ENCODE assay signal across 22 cellular contexts in the genomic region with DNA sequence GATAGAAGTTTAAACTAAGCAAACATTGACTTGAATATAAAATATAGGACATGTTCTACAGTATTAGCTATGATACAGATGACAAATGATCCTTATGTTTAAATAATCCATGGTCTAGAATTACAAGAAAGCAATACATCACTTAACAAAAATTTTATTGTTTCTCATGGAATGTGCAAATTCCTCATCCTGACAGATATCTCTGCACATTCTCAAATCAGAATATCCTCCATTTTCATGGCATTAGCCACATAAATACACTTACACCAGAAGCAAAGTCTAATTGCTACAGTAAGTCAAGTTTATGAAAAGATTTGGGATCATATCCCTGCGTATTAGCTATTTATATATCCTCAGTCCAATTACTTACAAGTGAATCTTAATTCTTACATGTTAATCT. TPM values are rescaled to one million over a fixed set of nuclear protein-coding genes. Genes with fewer than 3 reads are reported as not detected.
A peak's percentile ranks its signal among the peaks of the same experiment; 100 is the strongest.
DNase-seq lines count a peak whose midpoint lies in the region; ATAC-seq, FAIRE-seq and TF ChIP-seq lines count a peak whose summit lies in the region.
"Had no signal": no experiment of that assay in that cellular context is flagged by ENCODE, and none has a peak within 500 bp of the region (broad histone marks: within the 10 kb centered on the region; RNA-seq: fewer than 3 reads in every experiment).

No MANE protein-coding gene starts in this region.

- peak; percentile 13 for FAIRE-seq in G401.6 (lab: Jason Lieb, UNC)
- FAIRE-seq: A549, D721Med, GM12878, GM12892, GM18507 had no signal

- no peak overlapping the region for H3K9ac ChIP-seq in endodermal cell (ENCODE audit: extremely low read depth, low read length, poor library complexity, severe bottlenecking)
- H3K9ac ChIP-seq: BLaER1 treated with 17β-estradiol and CSF1 and Interleukin-3, amounts not matched to agents 10 nM and 100 nM had no signal

- no peak overlapping the region for H3K4me3 Mint-ChIP-seq in mesothelial cell of epicardium
- H3K4me3 Mint-ChIP-seq in endodermal cell: no peak overlapping the region
- H3K4me3 Mint-ChIP-seq: B cell; CD4-positive, alpha-beta T cell; CD8-positive, alpha-beta T cell had no signal

- DNase-seq in mesothelial cell of epicardium (ENCODE audit: low spot score in 2 of 2, unreplicated experiment in 2 of 2): no peak
- DNase-seq in endodermal cell: no peak
- no peak for DNase-seq in medulla oblongata (ENCODE audit: extremely low spot score)
- DNase-seq: AML-193; Caco-2; Calu3; CD4-positive, alpha-beta T cell; CD8-positive, alpha-beta T cell; DMS79 treated with DMSO at 0.1 percent for 48 hours; GDM1 had no signal

- H3K4me1 ChIP-seq in endodermal cell (ENCODE audit: control insufficient read depth, insufficient read depth, low read length): no peaks in the 10 kb centered on the region
- H3K4me1 ChIP-seq: A549, Caco-2 had no signal

- no peaks in the 10 kb centered on the region for H3K36me3 ChIP-seq in endodermal cell (ENCODE audit: control insufficient read depth, insufficient read depth, low read length)
- H3K36me3 ChIP-seq: BLaER1 treated with 17β-estradiol and CSF1 and Interleukin-3, amounts not matched to agents 10 nM and 100 nM had no signal

- no peak for TF ChIP-seq CTCF in mesothelial cell of epicardium (IDR thresholded peaks at IDR 0.05; ENCODE audit: unreplicated experiment)
- no peak for TF ChIP-seq CTCF in endodermal cell (conservative IDR thresholded peaks at IDR 0.05)

- H3K27ac Mint-ChIP-seq in mesothelial cell of epicardium (peak overlapping the region; percentile 71), endodermal cell (no peak overlapping the region)
- H3K27ac Mint-ChIP-seq: B cell; CD4-positive, alpha-beta T cell; CD8-positive, alpha-beta T cell had no signal

- peaks cover 24% of the 10 kb centered on the region for H3K4me1 Mint-ChIP-seq in mesothelial cell of epicardium
- peaks cover 5% of the 10 kb centered on the region for H3K4me1 Mint-ChIP-seq in endodermal cell
- H3K4me1 Mint-ChIP-seq: B cell had no signal

- no peak overlapping the region for H3K27ac ChIP-seq in endodermal cell (ENCODE audit: low read depth, low read length)
- H3K27ac ChIP-seq: 22Rv1; A549; BLaER1 treated with 17β-estradiol and CSF1 and Interleukin-3, amounts not matched to agents 10 nM and 100 nM; C4-2B had no signal

- H3K27me3 ChIP-seq in endodermal cell (ENCODE audit: control insufficient read depth, insufficient read depth, low read length, poor library complexity, severe bottlenecking): no peaks in the 10 kb centered on the region
- H3K27me3 ChIP-seq: BLaER1 treated with 17β-estradiol and CSF1 and Interleukin-3, amounts not matched to agents 10 nM and 100 nM had no signal

- H3K9me3 Mint-ChIP-seq in mesothelial cell of epicardium (no peaks in the 10 kb centered on the region), endodermal cell (no peaks in the 10 kb centered on the region)
- H3K9me3 Mint-ChIP-seq: CD4-positive, alpha-beta T cell had no signal

- H3K36me3 Mint-ChIP-seq in mesothelial cell of epicardium (no peaks in the 10 kb centered on the region), endodermal cell (ENCODE audit: low read depth) (no peaks in the 10 kb centered on the region)
- H3K36me3 Mint-ChIP-seq: CD8-positive, alpha-beta T cell had no signal

- 100% methylated on average over 1 of the region's 1 CpG; no CpG with 5 or more reads in 1 of the 2 experiments for WGBS in endodermal cell (ENCODE audit: insufficient coverage in 1 of 2, insufficient read length in 1 of 2), 2 experiments

- H3K4me3 ChIP-seq in endodermal cell (ENCODE audit: low read length): no peak overlapping the region
- H3K4me3 ChIP-seq: A549; BLaER1 treated with 17β-estradiol and CSF1 and Interleukin-3, amounts not matched to agents 10 nM and 100 nM; GM12878 had no signal

- ATAC-seq in SK-N-SH treated with all-trans-retinoic acid at 6 μM for 48 hours (peak; percentile 74), esophagus mucosa (no peak)
- ATAC-seq: A549; CD8-positive, alpha-beta T cell; GM12878 had no signal

- no peaks in the 10 kb centered on the region for H3K9me3 ChIP-seq in endodermal cell (ENCODE audit: control insufficient read depth, low read length)
- H3K9me3 ChIP-seq: A549; BLaER1 treated with 17β-estradiol and CSF1 and Interleukin-3, amounts not matched to agents 10 nM and 100 nM; Caco-2 had no signal

- H3K27me3 Mint-ChIP-seq in mesothelial cell of epicardium (ENCODE audit: low read depth) (no peaks in the 10 kb centered on the region), endodermal cell (ENCODE audit: insufficient read depth) (no peaks in the 10 kb centered on the region)
- H3K27me3 Mint-ChIP-seq: B cell; CD4-positive, alpha-beta T cell had no signal

TF ChIP-seq in SK-N-SH treated with all-trans-retinoic acid at 6 μM for 48 hours, 23 proteins besides CTCF, POLR2A, EP300 and RAD21:
- TF ChIP-seq PPARA (CRISPR knock-in tag; IDR thresholded peaks at IDR 0.05; ENCODE audit: borderline replicate concordance) (no peak), ISL1 (CRISPR knock-in tag; IDR thresholded peaks at IDR 0.05) (peak; percentile 93), ZFP3 (CRISPR knock-in tag; IDR thresholded peaks at IDR 0.05) (no peak), SNAI2 (CRISPR knock-in tag; IDR thresholded peaks at IDR 0.05) (no peak), TCF4 (CRISPR knock-in tag; IDR thresholded peaks at IDR 0.05; ENCODE audit: borderline replicate concordance) (no peak), TOX (CRISPR knock-in tag; IDR thresholded peaks at IDR 0.05; ENCODE audit: borderline replicate concordance) (peak; percentile 41; the same call in 1 of the 2 replicates), BACH2 (CRISPR knock-in tag; IDR thresholded peaks at IDR 0.05; ENCODE audit: borderline replicate concordance) (no peak), ZNF8 (CRISPR knock-in tag; IDR thresholded peaks at IDR 0.05) (no peak), ZNF70 (CRISPR knock-in tag; IDR thresholded peaks at IDR 0.05) (0 out of 2 replicates have a peak, but pooled peaks have one; percentile 10)
- TF ChIP-seq, protein P1, sequence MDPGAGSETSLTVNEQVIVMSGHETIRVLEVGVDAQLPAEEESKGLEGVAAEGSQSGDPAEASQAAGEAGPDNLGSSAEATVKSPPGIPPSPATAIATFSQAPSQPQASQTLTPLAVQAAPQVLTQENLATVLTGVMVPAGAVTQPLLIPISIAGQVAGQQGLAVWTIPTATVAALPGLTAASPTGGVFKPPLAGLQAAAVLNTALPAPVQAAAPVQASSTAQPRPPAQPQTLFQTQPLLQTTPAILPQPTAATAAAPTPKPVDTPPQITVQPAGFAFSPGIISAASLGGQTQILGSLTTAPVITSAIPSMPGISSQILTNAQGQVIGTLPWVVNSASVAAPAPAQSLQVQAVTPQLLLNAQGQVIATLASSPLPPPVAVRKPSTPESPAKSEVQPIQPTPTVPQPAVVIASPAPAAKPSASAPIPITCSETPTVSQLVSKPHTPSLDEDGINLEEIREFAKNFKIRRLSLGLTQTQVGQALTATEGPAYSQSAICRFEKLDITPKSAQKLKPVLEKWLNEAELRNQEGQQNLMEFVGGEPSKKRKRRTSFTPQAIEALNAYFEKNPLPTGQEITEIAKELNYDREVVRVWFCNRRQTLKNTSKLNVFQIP (CRISPR knock-in tag; IDR thresholded peaks at IDR 0.05; ENCODE audit: borderline replicate concordance, low read depth): no peak
- TF ChIP-seq, protein P2, sequence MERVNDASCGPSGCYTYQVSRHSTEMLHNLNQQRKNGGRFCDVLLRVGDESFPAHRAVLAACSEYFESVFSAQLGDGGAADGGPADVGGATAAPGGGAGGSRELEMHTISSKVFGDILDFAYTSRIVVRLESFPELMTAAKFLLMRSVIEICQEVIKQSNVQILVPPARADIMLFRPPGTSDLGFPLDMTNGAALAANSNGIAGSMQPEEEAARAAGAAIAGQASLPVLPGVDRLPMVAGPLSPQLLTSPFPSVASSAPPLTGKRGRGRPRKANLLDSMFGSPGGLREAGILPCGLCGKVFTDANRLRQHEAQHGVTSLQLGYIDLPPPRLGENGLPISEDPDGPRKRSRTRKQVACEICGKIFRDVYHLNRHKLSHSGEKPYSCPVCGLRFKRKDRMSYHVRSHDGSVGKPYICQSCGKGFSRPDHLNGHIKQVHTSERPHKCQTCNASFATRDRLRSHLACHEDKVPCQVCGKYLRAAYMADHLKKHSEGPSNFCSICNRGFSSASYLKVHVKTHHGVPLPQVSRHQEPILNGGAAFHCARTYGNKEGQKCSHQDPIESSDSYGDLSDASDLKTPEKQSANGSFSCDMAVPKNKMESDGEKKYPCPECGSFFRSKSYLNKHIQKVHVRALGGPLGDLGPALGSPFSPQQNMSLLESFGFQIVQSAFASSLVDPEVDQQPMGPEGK (CRISPR knock-in tag; IDR thresholded peaks at IDR 0.05; ENCODE audit: borderline replicate concordance): no peak
- TF ChIP-seq, protein P3, sequence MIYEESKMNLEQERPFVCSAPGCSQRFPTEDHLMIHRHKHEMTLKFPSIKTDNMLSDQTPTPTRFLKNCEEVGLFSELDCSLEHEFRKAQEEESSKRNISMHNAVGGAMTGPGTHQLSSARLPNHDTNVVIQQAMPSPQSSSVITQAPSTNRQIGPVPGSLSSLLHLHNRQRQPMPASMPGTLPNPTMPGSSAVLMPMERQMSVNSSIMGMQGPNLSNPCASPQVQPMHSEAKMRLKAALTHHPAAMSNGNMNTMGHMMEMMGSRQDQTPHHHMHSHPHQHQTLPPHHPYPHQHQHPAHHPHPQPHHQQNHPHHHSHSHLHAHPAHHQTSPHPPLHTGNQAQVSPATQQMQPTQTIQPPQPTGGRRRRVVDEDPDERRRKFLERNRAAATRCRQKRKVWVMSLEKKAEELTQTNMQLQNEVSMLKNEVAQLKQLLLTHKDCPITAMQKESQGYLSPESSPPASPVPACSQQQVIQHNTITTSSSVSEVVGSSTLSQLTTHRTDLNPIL (CRISPR knock-in tag; IDR thresholded peaks at IDR 0.05; ENCODE audit: low read depth): peak; percentile 79; the same call in 1 of the 2 replicates
- TF ChIP-seq, protein P4, sequence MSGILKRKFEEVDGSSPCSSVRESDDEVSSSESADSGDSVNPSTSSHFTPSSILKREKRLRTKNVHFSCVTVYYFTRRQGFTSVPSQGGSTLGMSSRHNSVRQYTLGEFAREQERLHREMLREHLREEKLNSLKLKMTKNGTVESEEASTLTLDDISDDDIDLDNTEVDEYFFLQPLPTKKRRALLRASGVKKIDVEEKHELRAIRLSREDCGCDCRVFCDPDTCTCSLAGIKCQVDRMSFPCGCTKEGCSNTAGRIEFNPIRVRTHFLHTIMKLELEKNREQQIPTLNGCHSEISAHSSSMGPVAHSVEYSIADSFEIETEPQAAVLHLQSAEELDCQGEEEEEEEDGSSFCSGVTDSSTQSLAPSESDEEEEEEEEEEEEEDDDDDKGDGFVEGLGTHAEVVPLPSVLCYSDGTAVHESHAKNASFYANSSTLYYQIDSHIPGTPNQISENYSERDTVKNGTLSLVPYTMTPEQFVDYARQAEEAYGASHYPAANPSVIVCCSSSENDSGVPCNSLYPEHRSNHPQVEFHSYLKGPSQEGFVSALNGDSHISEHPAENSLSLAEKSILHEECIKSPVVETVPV (CRISPR knock-in tag; IDR thresholded peaks at IDR 0.05): no peak

RNA-seq across cellular contexts. Expression of a gene that starts 57.6 kb away (rescaled TPM):
- total RNA-seq in mesothelial cell of epicardium: 5.3 to 7.4 TPM (median 6.0 TPM) in 3 replicates
- total RNA-seq in endodermal cell: 1 to 10 TPM; 3.2 to 4.2 TPM
- 3.5 TPM for polyA plus RNA-seq in endodermal cell (2013, experiment 1 of 2)
- 3.5 TPM for polyA plus RNA-seq in endodermal cell (2013, experiment 2 of 2)
- 4.4 TPM for total RNA-seq in esophagus mucosa
- total RNA-seq: CD4-positive, alpha-beta T cell; CD8-positive, alpha-beta T cell had no signal
